ENCODE assay signal across 16 cellular contexts in the genomic region with DNA sequence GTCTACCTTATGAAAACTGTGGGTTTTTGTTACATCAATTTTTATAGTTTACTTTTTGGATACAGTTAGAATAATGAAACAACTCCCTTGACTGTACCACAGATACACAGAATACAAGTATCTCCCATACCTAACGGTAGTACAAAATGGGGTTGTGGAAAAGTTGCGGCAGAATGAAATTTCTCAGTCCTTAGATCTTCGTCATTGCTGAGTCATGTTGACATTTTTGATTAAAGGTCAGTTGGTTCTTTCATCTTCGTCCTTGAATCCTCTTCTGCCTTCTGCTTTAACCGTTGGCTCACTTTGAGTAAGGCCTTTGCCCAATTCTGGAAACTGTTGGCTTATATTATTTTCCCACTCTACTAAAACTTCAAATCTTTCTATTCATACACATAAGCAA.
A peak's percentile ranks its signal among the peaks of the same experiment; 100 is the strongest.
DNase-seq lines count a peak whose midpoint lies in the region; ATAC-seq and TF ChIP-seq lines count a peak whose summit lies in the region.
"Had no signal": no experiment of that assay in that cellular context is flagged by ENCODE, and none has a peak within 500 bp of the region (broad histone marks: within the 10 kb centered on the region; RNA-seq: fewer than 3 reads in every experiment).

No MANE protein-coding gene starts in this region.

- no peak overlapping the region for H3K4me3 Mint-ChIP-seq in MCF 10A (ENCODE audit: unreplicated experiment)
- H3K4me3 Mint-ChIP-seq: CD4-positive, CD25-positive, alpha-beta regulatory T cell had no signal

- POLR2A ChIA-PET in MCF 10A (lab: Yijun Ruan, JAX): no interaction called here

- H3K4me2 ChIP-seq in mammary epithelial cell (ENCODE audit: insufficient read depth, low read depth, low read length): no peak overlapping the region
- H3K4me2 ChIP-seq: BLaER1 treated with 17β-estradiol and CSF1 and Interleukin-3, amounts not matched to agents 10 nM and 100 nM had no signal

- CTCF ChIA-PET in MCF 10A (lab: Yijun Ruan, JAX): no interaction called here
- CTCF ChIA-PET in mammary epithelial cell (lab: Charles Lee; ENCODE audit: low non-redundant PET): no interaction called here

- H3K79me2 ChIP-seq in mammary epithelial cell (ENCODE audit: insufficient read depth, low read length): no peaks in the 10 kb centered on the region

- H3K27me3 Mint-ChIP-seq in MCF 10A (ENCODE audit: insufficient read depth, unreplicated experiment): no peaks in the 10 kb centered on the region
- H3K27me3 Mint-ChIP-seq: CD4-positive, CD25-positive, alpha-beta regulatory T cell had no signal

- no peaks in the 10 kb centered on the region for H3K36me3 ChIP-seq in mammary epithelial cell (ENCODE audit: insufficient read depth, low read length)
- H3K36me3 ChIP-seq: BLaER1 treated with 17β-estradiol and CSF1 and Interleukin-3, amounts not matched to agents 10 nM and 100 nM; HAP-1 had no signal

- DNase-seq in MCF 10A (ENCODE audit: unreplicated experiment) (peak; percentile 12), mammary epithelial cell (no peak), M059J (ENCODE audit: low read depth) (peak; percentile 52), SHP77 treated with DMSO at 0.1 percent for 48 hours (lab: John Stamatoyannopoulos, UW) (peak; percentile 29), amniotic epithelial cell (ENCODE audit: low read depth) (peak; percentile 21), NCI-H2227 treated with DMSO at 0.1 percent for 48 hours (lab: John Stamatoyannopoulos, UW) (no peak), iPS-NIHi11 (ENCODE audit: low spot score) (no peak)
- DNase-seq: ACHN; CD4-positive, CD25-positive, alpha-beta regulatory T cell; DMS79 had no signal

- dilution Hi-C loops in mammary epithelial cell (cut with HindIII; ENCODE audit: low sequenced_read_pairs): no loop called here

- no peaks in the 10 kb centered on the region for H3K4me1 ChIP-seq in mammary epithelial cell (ENCODE audit: insufficient read depth, low read length)
- H3K4me1 ChIP-seq: BLaER1 treated with 17β-estradiol and CSF1 and Interleukin-3, amounts not matched to agents 10 nM and 100 nM; HAP-1 had no signal

- H2AFZ ChIP-seq in mammary epithelial cell (ENCODE audit: low read depth, low read length): no peak overlapping the region

- H3K27ac Mint-ChIP-seq in MCF 10A (ENCODE audit: low read depth, unreplicated experiment): no peak overlapping the region
- H3K27ac Mint-ChIP-seq: CD4-positive, CD25-positive, alpha-beta regulatory T cell had no signal

- TF ChIP-seq CTCF in MCF 10A (IDR thresholded peaks at IDR 0.05; ENCODE audit: unreplicated experiment) (no peak), mammary epithelial cell (conservative IDR thresholded peaks at IDR 0.05 in 1 of 2, IDR thresholded peaks at IDR 0.05 in 1 of 2; ENCODE audit: extremely low read depth in 1 of 2, insufficient read depth in 1 of 2, low read depth in 1 of 2, low read length in 2 of 2) (no peak)

- no peaks in the 10 kb centered on the region for H3K36me3 Mint-ChIP-seq in MCF 10A (ENCODE audit: insufficient read depth, unreplicated experiment)
- H3K36me3 Mint-ChIP-seq: CD4-positive, CD25-positive, alpha-beta regulatory T cell had no signal

- no peak overlapping the region for H3K9ac ChIP-seq in mammary epithelial cell (ENCODE audit: insufficient read depth, low read length)
- H3K9ac ChIP-seq: BLaER1 treated with 17β-estradiol and CSF1 and Interleukin-3, amounts not matched to agents 10 nM and 100 nM had no signal

- no peaks in the 10 kb centered on the region for H3K27me3 ChIP-seq in mammary epithelial cell (ENCODE audit: insufficient read depth, low read length)
- H3K27me3 ChIP-seq: BLaER1 treated with 17β-estradiol and CSF1 and Interleukin-3, amounts not matched to agents 10 nM and 100 nM had no signal

- H3K4me1 Mint-ChIP-seq in MCF 10A (ENCODE audit: insufficient read depth, unreplicated experiment): no peaks in the 10 kb centered on the region
- H3K4me1 Mint-ChIP-seq: CD4-positive, CD25-positive, alpha-beta regulatory T cell had no signal

- ATAC-seq in GM18907 (IDR thresholded peaks at IDR 0.05; ENCODE audit: unreplicated experiment): no peak
- ATAC-seq: GM12878 had no signal

- intact Hi-C loops in MCF 10A (cut with micrococcal nuclease) (no loop called here), mammary epithelial cell (cut with micrococcal nuclease) (no loop called here)

- H3K4me3 ChIP-seq in mammary epithelial cell (replicated peaks in 1 of 3; ENCODE audit: insufficient read depth in 1 of 3, low read depth in 2 of 3, low read length in 3 of 3): no peak overlapping the region
- H3K4me3 ChIP-seq: BLaER1 treated with 17β-estradiol and CSF1 and Interleukin-3, amounts not matched to agents 10 nM and 100 nM; GM12878; HAP-1 had no signal

- no TSS peak for BruUV-seq in MCF 10A (replicated peaks; lab: Mats Ljungman, UMichigan)
- no TSS peak for BruUV-seq in mammary epithelial cell (replicated peaks; lab: Mats Ljungman, UMichigan)

- in situ Hi-C loops in mammary epithelial cell (cut with MboI; ENCODE audit: low sequenced_read_pairs in 2 of 2): no loop called here

- H4K20me1 ChIP-seq in mammary epithelial cell (ENCODE audit: insufficient read depth, low read length): no peaks in the 10 kb centered on the region
- H4K20me1 ChIP-seq: BLaER1 treated with 17β-estradiol and CSF1 and Interleukin-3, amounts not matched to agents 10 nM and 100 nM had no signal

- 74% methylated on average over 3 of the region's 5 CpGs for WGBS in mammary epithelial cell (ENCODE audit: low coverage, missing lambda C conversion rate)

- H3K27ac ChIP-seq in mammary epithelial cell (ENCODE audit: insufficient read depth, low read depth, low read length): no peak overlapping the region
- H3K27ac ChIP-seq: 22Rv1; BLaER1 treated with 17β-estradiol and CSF1 and Interleukin-3, amounts not matched to agents 10 nM and 100 nM; HL-60 had no signal

- H3K9me3 ChIP-seq in mammary epithelial cell (replicated peaks; ENCODE audit: insufficient read depth, low read length): peaks cover 15% of the 10 kb centered on the region
- H3K9me3 ChIP-seq: HAP-1 had no signal

- H3K9me3 Mint-ChIP-seq in MCF 10A (ENCODE audit: unreplicated experiment): no peaks in the 10 kb centered on the region

Comparison
In these comparisons a context has a peak if more than half of its experiments do, and no peak if none do; other contexts are left out.
1. DNase-seq: peak in MCF 10A (single experiment), M059J (single experiment), SHP77 treated with DMSO at 0.1 percent for 48 hours (single experiment) and amniotic epithelial cell (single experiment); none in mammary epithelial cell (single experiment), NCI-H2227 treated with DMSO at 0.1 percent for 48 hours (single experiment) and iPS-NIHi11 (single experiment).